ENCODE assay signal across 18 cellular contexts in the genomic region with DNA sequence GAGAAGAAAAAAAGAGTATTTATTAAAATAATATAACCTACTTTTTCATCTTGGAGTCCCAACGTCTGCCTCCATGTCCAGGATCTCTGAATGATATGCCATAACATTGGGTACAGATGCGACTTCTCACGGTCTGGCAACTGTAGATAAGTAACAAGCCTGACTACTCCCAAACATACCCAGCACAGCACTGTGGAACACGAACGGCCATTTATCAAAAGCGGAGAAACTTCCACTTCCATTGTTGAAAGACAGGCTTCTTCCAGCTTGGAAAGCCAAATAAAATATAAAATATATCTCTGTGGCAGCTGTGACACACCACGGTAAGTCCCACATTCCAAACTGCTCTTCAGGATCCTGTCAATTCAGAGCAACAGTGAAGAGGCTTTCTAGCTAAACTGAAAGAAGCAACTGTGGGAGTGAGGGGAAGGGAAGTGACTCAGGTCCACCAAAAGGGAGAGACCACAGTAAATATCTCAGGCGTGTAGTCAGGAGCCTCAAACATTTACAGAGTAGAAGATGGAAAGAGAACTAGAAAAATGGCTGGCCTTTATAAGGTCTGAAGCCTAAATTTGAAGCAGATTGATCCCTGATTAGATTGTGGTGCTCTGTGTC.
DNase-seq lines count a peak whose midpoint lies in the region; ATAC-seq, FAIRE-seq and TF ChIP-seq lines count a peak whose summit lies in the region.
"Had no signal": no experiment of that assay in that cellular context is flagged by ENCODE, and none has a peak within 500 bp of the region (broad histone marks: within the 10 kb centered on the region; RNA-seq: fewer than 3 reads in every experiment).

No MANE protein-coding gene starts in this region.

- no peaks in the 10 kb centered on the region for H3K4me1 ChIP-seq in RWPE2 (ENCODE audit: insufficient read depth, poor library complexity, severe bottlenecking)
- H3K4me1 ChIP-seq in K562 (replicated peaks in 1 of 2; ENCODE audit: control insufficient read depth in 2 of 2, insufficient read depth in 2 of 2, low read length in 2 of 2): peaks cover 7 to 42% of the 10 kb centered on the region in 2 experiments; a peak in 4 of 5 replicates
- H3K4me1 ChIP-seq: prostate gland, vagina had no signal

- H3K27ac ChIP-seq in RWPE2 (ENCODE audit: poor library complexity, severe bottlenecking) (peak overlapping the region; percentile 21), K562 (ENCODE audit: extremely low read depth, low read depth, low read length) (peak overlapping the region; percentile 74)
- H3K27ac ChIP-seq: prostate gland, vagina had no signal

- H3K36me3 ChIP-seq in RWPE2 (ENCODE audit: low read depth) (no peaks in the 10 kb centered on the region), K562 (ENCODE audit: control insufficient read depth, insufficient read depth, low read length) (no peaks in the 10 kb centered on the region; the same call in 2 of the 3 replicates)
- H3K36me3 ChIP-seq: prostate gland, vagina had no signal

- ATAC-seq in RWPE2 (ENCODE audit: low read depth) (peak; percentile 78), K562 (peak; percentile 89), HG02870 (IDR thresholded peaks at IDR 0.05; ENCODE audit: unreplicated experiment) (no peak), HG02763 (IDR thresholded peaks at IDR 0.05; ENCODE audit: unreplicated experiment) (no peak)
- ATAC-seq: activated CD4-positive, CD25-positive, alpha-beta regulatory T cell treated with anti-CD3 and anti-CD28 coated beads, Interleukin-2, amount 50 U/mL, for 24 hours had no signal

- no peak for TF ChIP-seq EP300 in K562 (IDR thresholded peaks at IDR 0.05; ENCODE audit: low read length)

- TF ChIP-seq RAD21 in K562 (CRISPR knock-in tag; conservative IDR thresholded peaks at IDR 0.05 in 1 of 2, IDR thresholded peaks at IDR 0.05 in 1 of 2): no peak

- BruUV-seq in K562 (replicated peaks; lab: Mats Ljungman, UMichigan): TSS peak; percentile 96

- peak; percentile 88 for FAIRE-seq in K562 (lab: Jason Lieb, UNC)

- peaks cover 14% of the 10 kb centered on the region for H3K9me3 ChIP-seq in RWPE2 (ENCODE audit: severe bottlenecking)
- peaks cover 5% of the 10 kb centered on the region for H3K9me3 ChIP-seq in K562 (replicated peaks; ENCODE audit: control insufficient read depth, insufficient read depth, low read depth, low read length)
- H3K9me3 ChIP-seq: prostate gland, vagina had no signal

- H3K4me3 ChIP-seq in RWPE2 (ENCODE audit: severe bottlenecking) (no peak overlapping the region), K562 (peak overlapping the region; percentile 32)
- H3K4me3 ChIP-seq: prostate gland, vagina had no signal

- peak; percentile 51 for DNase-seq in GM04504 (ENCODE audit: low read depth)
- no peak for DNase-seq in RWPE2 (ENCODE audit: low spot score)
- peak; percentile 84 to 98 (median 93) for DNase-seq in K562 (ENCODE audit: extremely low read depth in 1 of 4, low spot score in 3 of 4)
- DNase-seq in renal cortical epithelial cell (ENCODE audit: low read depth): peak; percentile 67
- no peak for DNase-seq in NCI-H1436 treated with DMSO at 0.1 percent for 48 hours (lab: John Stamatoyannopoulos, UW)
- DNase-seq in stimulated activated CD8-positive, alpha-beta memory T cell treated with anti-CD3 and anti-CD28 coated beads, Interleukin-4, amount 100 ng/mL, for 48 hours: no peak
- DNase-seq: activated CD8-positive, alpha-beta memory T cell treated with anti-CD3 and anti-CD28 coated beads, Interleukin-2, amount 50 U/mL, for 4 hours; central memory CD4-positive, alpha-beta T cell; DMS153; effector memory CD4-positive, alpha-beta T cell; naive B cell; NCI-H1930; NCI-H524 had no signal

- no peaks in the 10 kb centered on the region for H4K20me1 ChIP-seq in K562 (replicated peaks; ENCODE audit: control insufficient read depth, insufficient read depth, low read length)

- intact Hi-C loops in K562 (cut with micrococcal nuclease): loop anchor here (1.0 to 5.0 kb wide), 4 partner anchors 18 to 109 kb away; no protein-coding TSS in a partner anchor

- H3K9me1 ChIP-seq in K562 (ENCODE audit: control insufficient read depth, insufficient read depth, low read length): no peaks in the 10 kb centered on the region

- peak overlapping the region; percentile 61 to 70 for H3K9ac ChIP-seq in K562 (ENCODE audit: insufficient read depth in 1 of 2, low read depth in 2 of 2, low read length in 2 of 2)

- peaks cover 33% of the 10 kb centered on the region for H3K79me2 ChIP-seq in K562 (ENCODE audit: control insufficient read depth, insufficient read depth, low read length)

- WGBS in K562 (ENCODE audit: insufficient coverage, low coverage, missing lambda C conversion rate): under 1% methylated on average over 8 of the region's 8 CpGs

- TF ChIP-seq CTCF in RWPE2 (IDR thresholded peaks at IDR 0.05; ENCODE audit: poor library complexity, severe bottlenecking): no peak
- TF ChIP-seq CTCF in K562 (IDR thresholded peaks at IDR 0.05 in 2 of 3, conservative IDR thresholded peaks at IDR 0.05 in 1 of 3; ENCODE audit: insufficient read depth in 2 of 3, low read depth in 1 of 3, low read length in 3 of 3): no peak

- H3K27me3 ChIP-seq in RWPE2 (ENCODE audit: insufficient read depth, poor library complexity, severe bottlenecking) (no peaks in the 10 kb centered on the region), K562 (ENCODE audit: control insufficient read depth in 2 of 2, insufficient read depth in 2 of 2, low read length in 2 of 2) (no peaks in the 10 kb centered on the region)
- H3K27me3 ChIP-seq: vagina had no signal

- H2AFZ ChIP-seq in K562 (ENCODE audit: low read depth, low read length): peak overlapping the region; percentile 88

- no peak for TF ChIP-seq POLR2A in K562 (conservative IDR thresholded peaks at IDR 0.05)

- CTCF ChIA-PET in K562 (lab: Yijun Ruan, JAX; ENCODE audit: low intra/inter-chr PET ratio): no interaction called here

- in situ Hi-C loops in K562 (cut with MboI): no loop called here

- peak overlapping the region; percentile 81 for H3K4me2 ChIP-seq in K562 (ENCODE audit: insufficient read depth, low read length)

- POLR2A ChIA-PET in K562 (lab: Yijun Ruan, JAX): interaction anchor here (0.6 to 4.8 kb wide), 15 partner anchors 8 to 120 kb away, joined by 3 to 52 read pairs (median 5); a partner anchor contains a TSS

TF ChIP-seq in K562, 482 proteins besides CTCF, POLR2A, EP300 and RAD21 (continues in another document):
- TF ChIP-seq ZNF239 (CRISPR knock-in tag; IDR thresholded peaks at IDR 0.05) (no peak), EGR1 (conservative IDR thresholded peaks at IDR 0.05) (no peak), MTA3 (IDR thresholded peaks at IDR 0.05; ENCODE audit: borderline replicate concordance) (no peak), ZNF76 (CRISPR knock-in tag; IDR thresholded peaks at IDR 0.05; ENCODE audit: borderline replicate concordance) (no peak), ZNF263 (CRISPR knock-in tag; IDR thresholded peaks at IDR 0.05; ENCODE audit: borderline replicate concordance) (no peak), GTF2A2 (tag; IDR thresholded peaks at IDR 0.05) (no peak)
- TF ChIP-seq, protein P1, sequence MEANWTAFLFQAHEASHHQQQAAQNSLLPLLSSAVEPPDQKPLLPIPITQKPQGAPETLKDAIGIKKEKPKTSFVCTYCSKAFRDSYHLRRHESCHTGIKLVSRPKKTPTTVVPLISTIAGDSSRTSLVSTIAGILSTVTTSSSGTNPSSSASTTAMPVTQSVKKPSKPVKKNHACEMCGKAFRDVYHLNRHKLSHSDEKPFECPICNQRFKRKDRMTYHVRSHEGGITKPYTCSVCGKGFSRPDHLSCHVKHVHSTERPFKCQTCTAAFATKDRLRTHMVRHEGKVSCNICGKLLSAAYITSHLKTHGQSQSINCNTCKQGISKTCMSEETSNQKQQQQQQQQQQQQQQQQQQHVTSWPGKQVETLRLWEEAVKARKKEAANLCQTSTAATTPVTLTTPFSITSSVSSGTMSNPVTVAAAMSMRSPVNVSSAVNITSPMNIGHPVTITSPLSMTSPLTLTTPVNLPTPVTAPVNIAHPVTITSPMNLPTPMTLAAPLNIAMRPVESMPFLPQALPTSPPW (CRISPR knock-in tag; IDR thresholded peaks at IDR 0.05): no peak
- TF ChIP-seq, protein P2, sequence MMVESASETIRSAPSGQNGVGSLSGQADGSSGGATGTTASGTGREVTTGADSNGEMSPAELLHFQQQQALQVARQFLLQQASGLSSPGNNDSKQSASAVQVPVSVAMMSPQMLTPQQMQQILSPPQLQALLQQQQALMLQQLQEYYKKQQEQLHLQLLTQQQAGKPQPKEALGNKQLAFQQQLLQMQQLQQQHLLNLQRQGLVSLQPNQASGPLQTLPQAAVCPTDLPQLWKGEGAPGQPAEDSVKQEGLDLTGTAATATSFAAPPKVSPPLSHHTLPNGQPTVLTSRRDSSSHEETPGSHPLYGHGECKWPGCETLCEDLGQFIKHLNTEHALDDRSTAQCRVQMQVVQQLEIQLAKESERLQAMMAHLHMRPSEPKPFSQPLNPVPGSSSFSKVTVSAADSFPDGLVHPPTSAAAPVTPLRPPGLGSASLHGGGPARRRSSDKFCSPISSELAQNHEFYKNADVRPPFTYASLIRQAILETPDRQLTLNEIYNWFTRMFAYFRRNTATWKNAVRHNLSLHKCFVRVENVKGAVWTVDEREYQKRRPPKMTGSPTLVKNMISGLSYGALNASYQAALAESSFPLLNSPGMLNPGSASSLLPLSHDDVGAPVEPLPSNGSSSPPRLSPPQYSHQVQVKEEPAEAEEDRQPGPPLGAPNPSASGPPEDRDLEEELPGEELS (CRISPR knock-in tag; IDR thresholded peaks at IDR 0.05; ENCODE audit: borderline replicate concordance): no peak
- TF ChIP-seq, protein P3, sequence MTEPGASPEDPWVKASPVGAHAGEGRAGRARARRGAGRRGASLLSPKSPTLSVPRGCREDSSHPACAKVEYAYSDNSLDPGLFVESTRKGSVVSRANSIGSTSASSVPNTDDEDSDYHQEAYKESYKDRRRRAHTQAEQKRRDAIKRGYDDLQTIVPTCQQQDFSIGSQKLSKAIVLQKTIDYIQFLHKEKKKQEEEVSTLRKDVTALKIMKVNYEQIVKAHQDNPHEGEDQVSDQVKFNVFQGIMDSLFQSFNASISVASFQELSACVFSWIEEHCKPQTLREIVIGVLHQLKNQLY (CRISPR knock-in tag; conservative IDR thresholded peaks at IDR 0.05): 0 out of 4 replicates have a peak, but pooled peaks of 1 of the 2 experiments have one; percentile 73

Comparison
In these comparisons a context has a peak if more than half of its experiments do, and no peak if none do; other contexts are left out.
1. DNase-seq: peak in GM04504 (single experiment), K562 (4 of 4) and renal cortical epithelial cell (single experiment); none in RWPE2 (single experiment), NCI-H1436 treated with DMSO at 0.1 percent for 48 hours (single experiment) and stimulated activated CD8-positive, alpha-beta memory T cell treated with anti-CD3 and anti-CD28 coated beads, Interleukin-4, amount 100 ng/mL, for 48 hours (single experiment).
2. ATAC-seq: peak in RWPE2 (single experiment) and K562 (single experiment); none in HG02870 (single experiment) and HG02763 (single experiment).